Comparison of ENCODE assay signal across 22 cellular contexts in the genomic region with DNA sequence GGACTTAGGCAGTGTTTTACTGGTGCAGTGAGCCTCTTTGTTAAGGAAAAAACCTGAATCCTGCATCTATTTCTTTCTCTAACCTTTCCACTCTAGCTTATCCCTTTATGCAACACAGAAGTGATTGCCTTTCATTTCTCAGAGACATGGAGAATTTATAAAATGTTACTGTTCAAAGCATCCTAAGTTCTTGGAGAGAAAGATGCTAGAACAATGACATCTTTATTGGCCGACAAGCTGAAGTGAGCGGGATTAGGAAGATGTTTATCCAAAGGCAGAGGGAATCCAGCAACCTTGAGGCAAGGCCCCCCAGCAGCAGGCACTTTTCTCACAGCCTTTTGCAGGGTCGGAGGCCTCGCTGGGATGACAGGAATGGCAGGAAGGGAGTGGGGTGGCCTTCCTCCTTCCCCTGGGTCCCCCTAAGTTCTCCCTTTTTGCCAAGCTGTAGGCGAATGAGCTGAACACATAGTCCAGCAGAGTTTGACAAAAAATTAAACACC.
DNase-seq lines count a peak whose midpoint lies in the region; ATAC-seq and TF ChIP-seq lines count a peak whose summit lies in the region.
"Had no signal": no experiment of that assay in that cellular context is flagged by ENCODE, and none has a peak within 500 bp of the region (broad histone marks: within the 10 kb centered on the region; RNA-seq: fewer than 3 reads in every experiment).

No MANE protein-coding gene starts in this region.

- no peak overlapping the region for H3K4me3 ChIP-seq in fibroblast of the aortic adventitia (ENCODE audit: low read depth, low read length)
- H3K4me3 ChIP-seq in neural progenitor cell: no peak overlapping the region
- no peak overlapping the region for H3K4me3 ChIP-seq in stomach
- H3K4me3 ChIP-seq: GM23338 had no signal

- H3K27ac ChIP-seq in neural progenitor cell (no peak overlapping the region), stomach (peak overlapping the region in 3 of 5 donors; percentile 12 to 36 (median 31))
- H3K27ac ChIP-seq: HL-60, KMS-11 had no signal

- H3K4me1 ChIP-seq in neural progenitor cell: peaks cover 57% of the 10 kb centered on the region
- H3K4me1 ChIP-seq in stomach: peaks cover 11 to 70% (median 31%) of the 10 kb centered on the region in 4 donors

- no peak for ATAC-seq in HG02623 (IDR thresholded peaks at IDR 0.05; ENCODE audit: unreplicated experiment)
- ATAC-seq: GM23338, PC-3 had no signal

- no peaks in the 10 kb centered on the region for H3K36me3 Mint-ChIP-seq in neural progenitor cell
- H3K36me3 Mint-ChIP-seq in activated CD4-positive, alpha-beta T cell treated with anti-CD3 and anti-CD28 coated beads, Interleukin-2, amount 10 ng/mL, durations not matched to agents 24 days and 14 days (ENCODE audit: low read depth): peaks cover 2% of the 10 kb centered on the region

- no peaks in the 10 kb centered on the region for H3K9me3 Mint-ChIP-seq in neural progenitor cell
- H3K9me3 Mint-ChIP-seq in activated CD4-positive, alpha-beta T cell treated with anti-CD3 and anti-CD28 coated beads, Interleukin-2, amount 10 ng/mL, durations not matched to agents 24 days and 14 days: no peaks in the 10 kb centered on the region
- H3K9me3 Mint-ChIP-seq: GM23338, H9, HFFc6, IgD-negative memory B cell had no signal

- no peak for TF ChIP-seq POLR2A in stomach (IDR thresholded peaks at IDR 0.05)

- TF ChIP-seq CTCF in fibroblast of the aortic adventitia (IDR thresholded peaks at IDR 0.05; ENCODE audit: insufficient read depth, low read length): no peak
- no peak for TF ChIP-seq CTCF in neural progenitor cell (IDR thresholded peaks at IDR 0.05)
- no peak for TF ChIP-seq CTCF in stomach (IDR thresholded peaks at IDR 0.05)
- TF ChIP-seq CTCF in GM10248 (IDR thresholded peaks at IDR 0.05; ENCODE audit: control extremely low read depth, extremely low read depth, low read depth, missing control alignments): no peak

- peaks cover 4% of the 10 kb centered on the region for H3K27me3 Mint-ChIP-seq in neural progenitor cell (ENCODE audit: insufficient read depth, low read depth)
- H3K27me3 Mint-ChIP-seq in activated CD4-positive, alpha-beta T cell treated with anti-CD3 and anti-CD28 coated beads, Interleukin-2, amount 10 ng/mL, durations not matched to agents 24 days and 14 days: no peaks in the 10 kb centered on the region
- H3K27me3 Mint-ChIP-seq: IgD-negative memory B cell had no signal

- no peak overlapping the region for H3K9ac ChIP-seq in neural progenitor cell
- H3K9ac ChIP-seq: KMS-11 had no signal

- POLR2A ChIA-PET in HEK293T (lab: Yijun Ruan, JAX): no interaction called here
- POLR2A ChIA-PET in GM10248 (lab: Yijun Ruan, JAX): no interaction called here

- no peaks in the 10 kb centered on the region for H3K79me2 ChIP-seq in neural progenitor cell (ENCODE audit: low read depth)

- H2AFZ ChIP-seq in neural progenitor cell (replicated peaks): no peak overlapping the region
- H2AFZ ChIP-seq: GM23338 had no signal

- no peak for TF ChIP-seq EP300 in stomach (IDR thresholded peaks at IDR 0.05)

- peaks cover 43% of the 10 kb centered on the region for H3F3A ChIP-seq in neural progenitor cell (ENCODE audit: low read depth)

- no peak for DNase-seq in HEK293T (ENCODE audit: extremely low spot score)
- DNase-seq in fibroblast of the aortic adventitia (ENCODE audit: low read depth): peak; percentile 10
- DNase-seq in neural progenitor cell (ENCODE audit: low spot score): peak; percentile 37
- no peak for DNase-seq in stomach
- DNase-seq in GM10248 (ENCODE audit: extremely low spot score): no peak
- DNase-seq in activated CD4-positive, alpha-beta T cell treated with anti-CD3 and anti-CD28 coated beads, Interleukin-2, amount 10 ng/mL, durations not matched to agents 24 days and 14 days: no peak
- DNase-seq: DMS153; H9; HFFc6; MM.1S; NCI-H1694; NCI-H2029 treated with DMSO at 0.1 percent for 48 hours; NCI-H446 treated with DMSO at 0.1 percent for 48 hours; NCI-H526; NCI-H82; NK-92 treated with Interleukin-12 subunit alpha and Interleukin-12 subunit beta, amount 100 ng/mL, for 24 hours; PC-3 had no signal

- intact Hi-C loops in stomach (cut with DNase I; ENCODE audit: low total_unique reads): no loop called here
- intact Hi-C loops in activated CD4-positive, alpha-beta T cell treated with anti-CD3 and anti-CD28 coated beads, Interleukin-2, amount 10 ng/mL, durations not matched to agents 24 days and 14 days (cut with micrococcal nuclease): no loop called here

- H3K27me3 ChIP-seq in neural progenitor cell: no peaks in the 10 kb centered on the region
- H3K27me3 ChIP-seq in stomach: no peaks in the 10 kb centered on the region

- 68 to 80% (median 74%) methylated on average over 5 of the region's 5 CpGs for WGBS in stomach, 5 donors

- H3K9me3 ChIP-seq in neural progenitor cell (ENCODE audit: low read depth) (no peaks in the 10 kb centered on the region), stomach (no peaks in the 10 kb centered on the region)

- no peak overlapping the region for H3K27ac Mint-ChIP-seq in neural progenitor cell
- H3K27ac Mint-ChIP-seq in activated CD4-positive, alpha-beta T cell treated with anti-CD3 and anti-CD28 coated beads, Interleukin-2, amount 10 ng/mL, durations not matched to agents 24 days and 14 days: no peak overlapping the region
- H3K27ac Mint-ChIP-seq: GM23338, H9, HFFc6, IgD-negative memory B cell had no signal

- H3K4me2 ChIP-seq in neural progenitor cell: peak overlapping the region; percentile 13
- H3K4me2 ChIP-seq: GM23338, KMS-11 had no signal

- H3K4me3 Mint-ChIP-seq in neural progenitor cell: no peak overlapping the region
- H3K4me3 Mint-ChIP-seq in activated CD4-positive, alpha-beta T cell treated with anti-CD3 and anti-CD28 coated beads, Interleukin-2, amount 10 ng/mL, durations not matched to agents 24 days and 14 days: no peak overlapping the region
- H3K4me3 Mint-ChIP-seq: GM23338, H9, HFFc6, IgD-negative memory B cell had no signal

- peaks cover 28% of the 10 kb centered on the region for H4K20me1 ChIP-seq in neural progenitor cell (ENCODE audit: low read depth)

- CTCF ChIA-PET in HEK293T (lab: Yijun Ruan, JAX) (no interaction called here), GM10248 (lab: Yijun Ruan, JAX) (no interaction called here)

- H3K36me3 ChIP-seq in neural progenitor cell (no peaks in the 10 kb centered on the region), stomach (peaks cover 0 to 15% (median 6%) of the 10 kb centered on the region in 4 donors)

- peaks cover 52% of the 10 kb centered on the region for H3K4me1 Mint-ChIP-seq in neural progenitor cell
- H3K4me1 Mint-ChIP-seq in activated CD4-positive, alpha-beta T cell treated with anti-CD3 and anti-CD28 coated beads, Interleukin-2, amount 10 ng/mL, durations not matched to agents 24 days and 14 days: no peaks in the 10 kb centered on the region
- H3K4me1 Mint-ChIP-seq: IgD-negative memory B cell had no signal

TF ChIP-seq in HEK293T, 16 proteins besides CTCF, POLR2A, EP300 and RAD21:
- TF ChIP-seq FOXK2 (IDR thresholded peaks at IDR 0.05): no peak
- TF ChIP-seq, protein P1, sequence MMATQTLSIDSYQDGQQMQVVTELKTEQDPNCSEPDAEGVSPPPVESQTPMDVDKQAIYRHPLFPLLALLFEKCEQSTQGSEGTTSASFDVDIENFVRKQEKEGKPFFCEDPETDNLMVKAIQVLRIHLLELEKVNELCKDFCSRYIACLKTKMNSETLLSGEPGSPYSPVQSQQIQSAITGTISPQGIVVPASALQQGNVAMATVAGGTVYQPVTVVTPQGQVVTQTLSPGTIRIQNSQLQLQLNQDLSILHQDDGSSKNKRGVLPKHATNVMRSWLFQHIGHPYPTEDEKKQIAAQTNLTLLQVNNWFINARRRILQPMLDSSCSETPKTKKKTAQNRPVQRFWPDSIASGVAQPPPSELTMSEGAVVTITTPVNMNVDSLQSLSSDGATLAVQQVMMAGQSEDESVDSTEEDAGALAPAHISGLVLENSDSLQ (IDR thresholded peaks at IDR 0.05): peak; percentile 50; the same call in 1 of the 2 replicates
- TF ChIP-seq ELF4 (IDR thresholded peaks at IDR 0.05): no peak
- no peak for TF ChIP-seq ZNF384 (IDR thresholded peaks at IDR 0.05)
- no peak for TF ChIP-seq NFRKB (IDR thresholded peaks at IDR 0.05)
- no peak for TF ChIP-seq ARNT (IDR thresholded peaks at IDR 0.05)

Comparison
In these comparisons a context has a peak if more than half of its experiments do, and no peak if none do; other contexts are left out.
1. DNase-seq: peak in fibroblast of the aortic adventitia (single experiment) and neural progenitor cell (single experiment); none in HEK293T (single experiment), stomach (single experiment), GM10248 (single experiment) and activated CD4-positive, alpha-beta T cell treated with anti-CD3 and anti-CD28 coated beads, Interleukin-2, amount 10 ng/mL, durations not matched to agents 24 days and 14 days (single experiment).